Comparison of ENCODE assay signal across 38 cellular contexts in genomic region chr10:75388082-75388481, GRCh38. TPM values are rescaled to one million over a fixed set of nuclear protein-coding genes. Genes with fewer than 3 reads are reported as not detected.
DNase-seq lines count a peak whose midpoint lies in the region; ATAC-seq, FAIRE-seq and TF ChIP-seq lines count a peak whose summit lies in the region.
"Had no signal": no experiment of that assay in that cellular context is flagged by ENCODE, and none has a peak within 500 bp of the region (broad histone marks: within the 10 kb centered on the region; RNA-seq: fewer than 3 reads in every experiment).

No MANE protein-coding gene starts in this region.

- FAIRE-seq in bronchial epithelial cell (lab: Jason Lieb, UNC): peak; percentile 23
- FAIRE-seq: A204.1, A549, D721Med had no signal

- no peaks in the 10 kb centered on the region for H3K4me1 ChIP-seq in HEK293 (ENCODE audit: control insufficient read depth, insufficient read depth, low read length)
- H3K4me1 ChIP-seq: A549, BE2C, Caco-2 had no signal

- no peak overlapping the region for H3K27ac ChIP-seq in HEK293 (ENCODE audit: extremely low read depth, low read depth, low read length)
- H3K27ac ChIP-seq: 22Rv1; A549; BLaER1; BLaER1 treated with 17β-estradiol and CSF1 and Interleukin-3, amounts not matched to agents 10 nM and 100 nM; C4-2B had no signal

- no peaks in the 10 kb centered on the region for H3K4me1 Mint-ChIP-seq in chondrocyte (ENCODE audit: low read depth)
- H3K4me1 Mint-ChIP-seq: B cell; CD4-positive, alpha-beta memory T cell; CD4-positive, CD25-positive, alpha-beta regulatory T cell; CD8-positive, alpha-beta memory T cell had no signal

- H3K27me3 ChIP-seq in bronchial epithelial cell (ENCODE audit: control insufficient read depth, insufficient read depth, low read length): no peaks in the 10 kb centered on the region
- H3K27me3 ChIP-seq: BE2C; BLaER1; BLaER1 treated with 17β-estradiol and CSF1 and Interleukin-3, amounts not matched to agents 10 nM and 100 nM had no signal

- H3K36me3 Mint-ChIP-seq in chondrocyte (ENCODE audit: low read depth): peaks cover 11% of the 10 kb centered on the region
- H3K36me3 Mint-ChIP-seq: CD4-positive, alpha-beta memory T cell; CD4-positive, CD25-positive, alpha-beta regulatory T cell; CD8-positive, alpha-beta memory T cell; CD8-positive, alpha-beta T cell had no signal

- no peaks in the 10 kb centered on the region for H3K9me3 ChIP-seq in HEK293 (ENCODE audit: control insufficient read depth, insufficient read depth, low read depth, low read length)
- H3K9me3 ChIP-seq: BE2C, Caco-2 had no signal

- TF ChIP-seq CTCF in HEK293 (tag by site-specific recombination; IDR thresholded peaks at IDR 0.05) (no peak), bronchial epithelial cell (IDR thresholded peaks at IDR 0.05; ENCODE audit: insufficient read depth, low read length, severe bottlenecking) (no peak), chondrocyte (IDR thresholded peaks at IDR 0.05) (no peak)

- no peak for DNase-seq in bronchial epithelial cell (ENCODE audit: low read depth)
- DNase-seq in chondrocyte (ENCODE audit: low spot score): peak; percentile 30
- DNase-seq in ecto neural progenitor cell (ENCODE audit: low spot score): no peak
- no peak for DNase-seq in Right ventricle myocardium superior
- DNase-seq: 8988T; ACHN; AML-193; BE2C; C1 segment of cervical spinal cord; Caco-2; Calu3; CD4-positive, alpha-beta memory T cell; CD4-positive, alpha-beta T cell; CD4-positive, CD25-positive, alpha-beta regulatory T cell; CD8-positive, alpha-beta memory T cell; CD8-positive, alpha-beta T cell; COR-L47; DMS 273 treated with DMSO at 0.1 percent for 48 hours; DMS153; DMS53; DMS79; DMS79 treated with DMSO at 0.1 percent for 48 hours; DND-41; EL had no signal

- POLR2A ChIA-PET in HEK293 (lab: Yijun Ruan, JAX): no interaction called here

- H3K27me3 Mint-ChIP-seq in chondrocyte (ENCODE audit: low read depth): peaks cover 14% of the 10 kb centered on the region

- no peak overlapping the region for H3K4me3 Mint-ChIP-seq in chondrocyte (ENCODE audit: unreplicated experiment)
- H3K4me3 Mint-ChIP-seq: B cell; CD14-positive monocyte; CD4-positive, alpha-beta memory T cell; CD4-positive, alpha-beta T cell; CD8-positive, alpha-beta memory T cell; CD8-positive, alpha-beta T cell had no signal

- ATAC-seq in HG03457 (IDR thresholded peaks at IDR 0.05; ENCODE audit: unreplicated experiment) (no peak), Right ventricle myocardium superior (ENCODE audit: poor library complexity) (no peak)
- ATAC-seq: A549; CD8-positive, alpha-beta T cell had no signal

- peaks cover 18% of the 10 kb centered on the region for H3K9me3 Mint-ChIP-seq in chondrocyte (ENCODE audit: low read depth)
- H3K9me3 Mint-ChIP-seq: CD8-positive, alpha-beta T cell had no signal

- CTCF ChIA-PET in HEK293 (lab: Yijun Ruan, JAX): no interaction called here

- no peak overlapping the region for H3K4me3 ChIP-seq in HEK293 (ENCODE audit: low read depth, low read length)
- no peak overlapping the region for H3K4me3 ChIP-seq in bronchial epithelial cell (ENCODE audit: low read depth, low read length)
- H3K4me3 ChIP-seq: A549; BLaER1; BLaER1 treated with 17β-estradiol and CSF1 and Interleukin-3, amounts not matched to agents 10 nM and 100 nM had no signal

- intact Hi-C loops in Right ventricle myocardium superior (cut with DNase I): loop anchor here (10.0 kb wide), 1 partner anchor 103 kb away; no protein-coding TSS in a partner anchor

- H3K27ac Mint-ChIP-seq in chondrocyte (ENCODE audit: unreplicated experiment): peak overlapping the region; percentile 46
- H3K27ac Mint-ChIP-seq: B cell; CD14-positive monocyte; CD4-positive, alpha-beta memory T cell; CD4-positive, alpha-beta T cell; CD4-positive, CD25-positive, alpha-beta regulatory T cell; CD8-positive, alpha-beta memory T cell; CD8-positive, alpha-beta T cell had no signal

- no peaks in the 10 kb centered on the region for H3K36me3 ChIP-seq in HEK293 (ENCODE audit: control insufficient read depth in 2 of 2, insufficient read depth in 1 of 2, low read length in 2 of 2)
- no peaks in the 10 kb centered on the region for H3K36me3 ChIP-seq in bronchial epithelial cell (ENCODE audit: control insufficient read depth, insufficient read depth, low read length)
- H3K36me3 ChIP-seq: BE2C; BLaER1; BLaER1 treated with 17β-estradiol and CSF1 and Interleukin-3, amounts not matched to agents 10 nM and 100 nM had no signal

TF ChIP-seq in HEK293, 187 proteins besides CTCF, POLR2A, EP300 and RAD21:
- no peak for TF ChIP-seq ZNF48 (tag by site-specific recombination; IDR thresholded peaks at IDR 0.05)
- peak; percentile 94 for TF ChIP-seq ZNF112 (tag by site-specific recombination; IDR thresholded peaks at IDR 0.05)

RNA-seq across cellular contexts. Expression of gene ZNF503, which starts 13.5 kb away (rescaled TPM):
- total RNA-seq in bronchial epithelial cell (2.1 and 2.6 TPM in 2 replicates), chondrocyte (12.3 to 26.0 TPM (median 24.8 TPM) in 3 replicates), Right ventricle myocardium superior (6.8 TPM)
- total RNA-seq: B cell; CD4-positive, CD25-positive, alpha-beta regulatory T cell; CD8-positive, alpha-beta T cell had no signal

RNA-seq across cellular contexts. Expression of gene LRMDA, which starts 43.3 kb away (rescaled TPM):
- 1.6 and 3.1 TPM in 2 replicates for total RNA-seq in bronchial epithelial cell
- 0.34 to 3.5 TPM (median 2.8 TPM) in 3 replicates for total RNA-seq in chondrocyte
- 26.3 TPM for total RNA-seq in Right ventricle myocardium superior
- total RNA-seq: A172; A673; B cell; CD4-positive, alpha-beta memory T cell; CD4-positive, alpha-beta T cell; CD8-positive, alpha-beta memory T cell; CD8-positive, alpha-beta T cell; Daoy had no signal
